In genomic region chr16:31879937-31880321, GRCh38 we compare ENCODE assay signal across 11 cellular contexts. TPM values are rescaled to one million over a fixed set of nuclear protein-coding genes. Genes with fewer than 3 reads are reported as not detected.
DNase-seq lines count a peak whose midpoint lies in the region; ATAC-seq, FAIRE-seq and TF ChIP-seq lines count a peak whose summit lies in the region.
"Had no signal": no experiment of that assay in that cellular context is flagged by ENCODE, and none has a peak within 500 bp of the region (broad histone marks: within the 10 kb centered on the region; RNA-seq: fewer than 3 reads in every experiment).

No MANE protein-coding gene starts in this region.

- DNase-seq in activated T-cell treated with anti-CD3 and anti-CD28 coated beads, Interleukin-2, amount 50 U/mL, for 72 hours: no peak
- no peak for DNase-seq in activated T-cell treated with anti-CD3 and anti-CD28 coated beads, Interleukin-2, amount 50 U/mL, for 1 hour
- no peak for DNase-seq in astrocyte (ENCODE audit: low read depth)
- no peak for DNase-seq in lung (ENCODE audit: low spot score)
- no peak for DNase-seq in type B pancreatic cell (ENCODE audit: extremely low spot score, unreplicated experiment)
- DNase-seq in NCI-H1694 (lab: John Stamatoyannopoulos, UW): no peak
- DNase-seq in stimulated activated CD4-positive, alpha-beta T cell treated with anti-CD3 and anti-CD28 coated beads, Interleukin-15, amount 100 ng/mL, for 24 hours: no peak
- DNase-seq in A172 (ENCODE audit: low spot score): no peak

- peak overlapping the region; percentile 55 for H3K27ac ChIP-seq in astrocyte (ENCODE audit: low read depth, low read length)
- H3K27ac ChIP-seq in lung (ENCODE audit: low read depth in 1 of 2, low read length in 1 of 2): peak overlapping the region; percentile 13 to 79
- H3K27ac ChIP-seq: RWPE1, VCaP had no signal

- no peak for TF ChIP-seq CTCF in astrocyte (IDR thresholded peaks at IDR 0.05; ENCODE audit: insufficient read depth, low read depth, low read length)
- no peak for TF ChIP-seq CTCF in lung (IDR thresholded peaks at IDR 0.05; ENCODE audit: control extremely low read depth, extremely low read depth)
- TF ChIP-seq CTCF in type B pancreatic cell (conservative IDR thresholded peaks at IDR 0.05): no peak

- H3K27me3 ChIP-seq in astrocyte (ENCODE audit: insufficient read depth, low read length) (no peaks in the 10 kb centered on the region), lung (ENCODE audit: control insufficient read depth, insufficient read depth) (no peaks in the 10 kb centered on the region)
- H3K27me3 ChIP-seq: adrenal gland had no signal

- H3K36me3 Mint-ChIP-seq in activated T-cell treated with anti-CD3 and anti-CD28 coated beads, Interleukin-2, amount 50 U/mL, for 72 hours (ENCODE audit: insufficient read depth in 2 of 2): peaks cover 49 to 82% of the 10 kb centered on the region in 2 donors
- H3K36me3 Mint-ChIP-seq in astrocyte (ENCODE audit: low read depth, unreplicated experiment) (peaks cover 33% of the 10 kb centered on the region), type B pancreatic cell (peaks cover 36% of the 10 kb centered on the region)

- peaks cover 10% of the 10 kb centered on the region for H3K36me3 ChIP-seq in astrocyte (ENCODE audit: insufficient read depth, low read length)
- H3K36me3 ChIP-seq in lung (ENCODE audit: control insufficient read depth in 2 of 2, insufficient read depth in 2 of 2, low read length in 2 of 2): peaks cover 0 to 6% of the 10 kb centered on the region in 2 donors
- H3K36me3 ChIP-seq: adrenal gland had no signal

- WGBS in lung, 2 donors: 9 to 30% methylated on average over 1 of the region's 1 CpG

- no peak for FAIRE-seq in astrocyte (lab: Jason Lieb, UNC)

- H3K9ac ChIP-seq in astrocyte (ENCODE audit: low read length): peak overlapping the region; percentile 41

- ATAC-seq in activated T-cell treated with anti-CD3 and anti-CD28 coated beads, Interleukin-2, amount 50 U/mL, for 72 hours (replicated peaks in 1 of 2): no peak
- no peak for ATAC-seq in lung (ENCODE audit: insufficient read depth, low FRiP score)

- no peaks in the 10 kb centered on the region for H3K27me3 Mint-ChIP-seq in activated T-cell treated with anti-CD3 and anti-CD28 coated beads, Interleukin-2, amount 50 U/mL, for 72 hours (ENCODE audit: low read depth)
- no peaks in the 10 kb centered on the region for H3K27me3 Mint-ChIP-seq in astrocyte (ENCODE audit: low read depth, unreplicated experiment)
- no peaks in the 10 kb centered on the region for H3K27me3 Mint-ChIP-seq in type B pancreatic cell

- H3K9me3 ChIP-seq in astrocyte (ENCODE audit: insufficient read depth, low read depth, low read length) (no peaks in the 10 kb centered on the region), lung (ENCODE audit: control insufficient read depth in 2 of 2, insufficient read depth in 1 of 2, low read length in 1 of 2) (no peaks in the 10 kb centered on the region)
- H3K9me3 ChIP-seq: adrenal gland had no signal

- H3K4me1 ChIP-seq in astrocyte (ENCODE audit: insufficient read depth, low read length) (peaks cover 45% of the 10 kb centered on the region), lung (ENCODE audit: control insufficient read depth in 2 of 2, insufficient read depth in 2 of 2, low read length in 2 of 2) (peaks cover 7 to 19% of the 10 kb centered on the region in 2 donors)

- peak overlapping the region; percentile 100 for H3K27ac Mint-ChIP-seq in activated T-cell treated with anti-CD3 and anti-CD28 coated beads, Interleukin-2, amount 50 U/mL, for 72 hours
- peak overlapping the region; percentile 81 for H3K27ac Mint-ChIP-seq in astrocyte (ENCODE audit: unreplicated experiment)
- peak overlapping the region; percentile 68 for H3K27ac Mint-ChIP-seq in type B pancreatic cell

- no peak overlapping the region for H2AFZ ChIP-seq in astrocyte (ENCODE audit: low read depth, low read length)

- peaks cover 2 to 3% of the 10 kb centered on the region in 2 donors for H3K9me3 Mint-ChIP-seq in activated T-cell treated with anti-CD3 and anti-CD28 coated beads, Interleukin-2, amount 50 U/mL, for 72 hours
- H3K9me3 Mint-ChIP-seq in astrocyte (ENCODE audit: unreplicated experiment) (no peaks in the 10 kb centered on the region), type B pancreatic cell (no peaks in the 10 kb centered on the region)

- peaks cover 41% of the 10 kb centered on the region for H4K20me1 ChIP-seq in astrocyte (ENCODE audit: insufficient read depth, low read length)

- no peak overlapping the region for H3K4me3 ChIP-seq in astrocyte (ENCODE audit: insufficient read depth, low read depth, low read length)
- no peak overlapping the region for H3K4me3 ChIP-seq in lung
- H3K4me3 ChIP-seq: adrenal gland had no signal

- peak overlapping the region; percentile 72 for H3K4me2 ChIP-seq in astrocyte (ENCODE audit: low read length)

- H3K4me1 Mint-ChIP-seq in activated T-cell treated with anti-CD3 and anti-CD28 coated beads, Interleukin-2, amount 50 U/mL, for 72 hours (ENCODE audit: low read depth): peaks cover 83% of the 10 kb centered on the region
- peaks cover 49% of the 10 kb centered on the region for H3K4me1 Mint-ChIP-seq in astrocyte (ENCODE audit: low read depth, unreplicated experiment)
- H3K4me1 Mint-ChIP-seq in type B pancreatic cell (ENCODE audit: unreplicated experiment): peaks cover 26% of the 10 kb centered on the region

- H3K4me3 Mint-ChIP-seq in activated T-cell treated with anti-CD3 and anti-CD28 coated beads, Interleukin-2, amount 50 U/mL, for 72 hours: peak overlapping the region; percentile 98 to 99
- H3K4me3 Mint-ChIP-seq in astrocyte (ENCODE audit: unreplicated experiment) (no peak overlapping the region), type B pancreatic cell (no peak overlapping the region)

- peaks cover 96% of the 10 kb centered on the region for H3K79me2 ChIP-seq in astrocyte (ENCODE audit: insufficient read depth, low read length)

RNA-seq across cellular contexts. Expression of gene ZNF267, which starts 6.3 kb away (rescaled TPM):
- total RNA-seq in activated T-cell treated with anti-CD3 and anti-CD28 coated beads, Interleukin-2, amount 50 U/mL, for 72 hours: 100 to 1,000 TPM; 151 to 156 TPM
- 16.5 and 19.6 TPM in 2 replicates for total RNA-seq in astrocyte
- 10 to 100 TPM; 20.6 TPM for total RNA-seq in lung
- polyA plus RNA-seq in lung: 10 to 100 TPM in 1 of 2 donors, 1 to 10 TPM in 1; 5.6 to 20.4 TPM
- 15.8 and 16.3 TPM in 2 replicates for total RNA-seq in type B pancreatic cell (ENCODE audit: low replicate concordance)
- total RNA-seq in A172 (2014; rRNA removed; shearing (Covaris generic)): 14.3 and 18.6 TPM in 2 replicates

Comparison
In these comparisons a context has a peak if more than half of its experiments do, and no peak if none do; other contexts are left out.
1. H3K4me3 Mint-ChIP-seq: peak in activated T-cell treated with anti-CD3 and anti-CD28 coated beads, Interleukin-2, amount 50 U/mL, for 72 hours (2 of 2); none in astrocyte (single experiment) and type B pancreatic cell (single experiment).
2. Peak in every context shown above with its lines, with median percentiles within 50 percentile points of each other: H3K27ac Mint-ChIP-seq.